Comparison of ENCODE assay signal across 20 cellular contexts in genomic region chr15:42031211-42031915, GRCh38. TPM values are rescaled to one million over a fixed set of nuclear protein-coding genes. Genes with fewer than 3 reads are reported as not detected.
"Had no signal": no experiment of that assay in that cellular context is flagged by ENCODE, and none has a peak within 500 bp of the region (broad histone marks: within the 10 kb centered on the region; RNA-seq: fewer than 3 reads in every experiment).

No MANE protein-coding gene starts in this region.

- H3K4me3 Mint-ChIP-seq: activated CD8-positive, alpha-beta memory T cell treated with anti-CD3 and anti-CD28 coated beads, Interleukin-2, amount 10 ng/mL, durations not matched to agents 7 days and 5 days; activated naive CD8-positive, alpha-beta T cell treated with anti-CD3 and anti-CD28 coated beads, Interleukin-2, amount 10 ng/mL, durations not matched to agents 7 days and 5 days; activated T-cell treated with anti-CD3 and anti-CD28 coated beads, Interleukin-2, amount 50 U/mL, for 4 hours; natural killer cell treated with Interleukin-12 subunit alpha and Interleukin-12 subunit beta and Interleukin-15 and Interleukin-18, amount 100 ng/mL, for 72 hours; T-helper 2 cell treated with Interferon-gamma antibody and Interleukin-4, amounts not matched to agents 5 μg/mL and 100 μg/mL, for 36 hours had no signal

- H3K27ac Mint-ChIP-seq: activated CD8-positive, alpha-beta memory T cell treated with anti-CD3 and anti-CD28 coated beads, Interleukin-2, amount 10 ng/mL, durations not matched to agents 7 days and 5 days; activated naive CD8-positive, alpha-beta T cell treated with anti-CD3 and anti-CD28 coated beads, Interleukin-2, amount 10 ng/mL, durations not matched to agents 7 days and 5 days; T-helper 2 cell treated with Interferon-gamma antibody and Interleukin-4, amounts not matched to agents 5 μg/mL and 100 μg/mL, for 36 hours had no signal

- H3K36me3 Mint-ChIP-seq: activated CD8-positive, alpha-beta memory T cell treated with anti-CD3 and anti-CD28 coated beads, Interleukin-2, amount 10 ng/mL, durations not matched to agents 7 days and 5 days; activated naive CD8-positive, alpha-beta T cell treated with anti-CD3 and anti-CD28 coated beads, Interleukin-2, amount 10 ng/mL, durations not matched to agents 7 days and 5 days; natural killer cell treated with Interleukin-12 subunit alpha and Interleukin-12 subunit beta and Interleukin-15 and Interleukin-18, amount 100 ng/mL, for 72 hours had no signal

- H3K27me3 ChIP-seq: cardiac muscle cell, sigmoid colon, upper lobe of right lung had no signal

- H3K4me3 ChIP-seq: cardiac muscle cell, coronary artery, sigmoid colon, upper lobe of right lung had no signal

- H3K36me3 ChIP-seq: cardiac muscle cell, sigmoid colon, upper lobe of right lung had no signal

- H3K4me1 ChIP-seq: sigmoid colon had no signal

- H3K9me3 Mint-ChIP-seq: activated T-cell treated with anti-CD3 and anti-CD28 coated beads, Interleukin-2, amount 50 U/mL, for 4 hours; T-helper 2 cell treated with Interferon-gamma antibody and Interleukin-4, amounts not matched to agents 5 μg/mL and 100 μg/mL, for 36 hours had no signal

- H3K27ac ChIP-seq: cardiac muscle cell, coronary artery, sigmoid colon, upper lobe of right lung had no signal

- DNase-seq: activated CD4-positive, alpha-beta T cell treated with anti-CD3 and anti-CD28 coated beads for 1 hour; activated CD4-positive, alpha-beta T cell treated with anti-CD3 and anti-CD28 coated beads, Interleukin-2, amount 50 U/mL, for 48 hours; activated CD8-positive, alpha-beta memory T cell treated with anti-CD3 and anti-CD28 coated beads, Interleukin-2, amount 10 ng/mL, durations not matched to agents 7 days and 5 days; activated gamma-delta T cell; activated naive CD8-positive, alpha-beta T cell treated with anti-CD3 and anti-CD28 coated beads, Interleukin-2, amount 10 ng/mL, durations not matched to agents 7 days and 5 days; activated T-cell treated with anti-CD3 and anti-CD28 coated beads, Interleukin-2, amount 50 U/mL, for 4 hours; anterior cingulate cortex; effector CD4-positive, alpha-beta T cell; left colon; occipital lobe; sigmoid colon; stimulated activated CD4-positive, alpha-beta T cell treated with anti-CD3 and anti-CD28 coated beads, Interleukin-2, amount 100 ng/mL, for 48 hours; stimulated activated naive CD4-positive, alpha-beta T cell treated with Interleukin-2 at 50 U/mL for 16 hours; upper lobe of right lung had no signal

- H3K9me3 ChIP-seq: sigmoid colon, upper lobe of right lung had no signal

RNA-seq across cellular contexts. Expression of gene PLA2G4E, which starts 10.5 kb away (rescaled TPM):
- total RNA-seq: activated naive CD8-positive, alpha-beta T cell treated with anti-CD3 and anti-CD28 coated beads, Interleukin-2, amount 10 ng/mL, durations not matched to agents 7 days and 5 days; activated T-cell treated with anti-CD3 and anti-CD28 coated beads, Interleukin-2, amount 50 U/mL, for 4 hours; fibroblast of villous mesenchyme; left colon; lung microvascular endothelial cell; natural killer cell treated with Interleukin-12 subunit alpha and Interleukin-12 subunit beta and Interleukin-15 and Interleukin-18, amount 100 ng/mL, for 72 hours; occipital lobe; sigmoid colon had no signal
- polyA plus RNA-seq: cardiac muscle cell had no signal
